Comparison of ENCODE assay signal across 9 cellular contexts in the genomic region with DNA sequence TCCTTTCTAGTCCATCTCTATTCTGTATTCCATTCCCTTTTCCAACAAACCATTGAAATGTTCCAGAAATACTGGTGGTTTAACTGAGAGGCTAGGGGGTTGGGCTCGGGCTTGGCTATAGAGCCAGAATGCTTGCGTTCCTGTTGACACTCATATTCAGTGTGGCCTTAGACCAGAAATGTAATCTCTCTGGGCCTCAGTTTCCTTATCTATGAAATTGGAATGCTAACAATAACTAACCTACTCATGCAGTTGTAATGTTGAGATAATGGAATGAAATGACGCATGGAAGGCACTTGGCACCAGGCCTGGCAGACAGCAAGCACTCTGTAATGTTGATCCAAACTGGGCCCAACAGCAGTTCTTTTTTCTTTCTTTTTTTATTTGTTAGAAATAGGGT. TPM values are rescaled to one million over a fixed set of nuclear protein-coding genes. Genes with fewer than 3 reads are reported as not detected.
A peak's percentile ranks its signal among the peaks of the same experiment; 100 is the strongest.
DNase-seq lines count a peak whose midpoint lies in the region; ATAC-seq and TF ChIP-seq lines count a peak whose summit lies in the region.
"Had no signal": no experiment of that assay in that cellular context is flagged by ENCODE, and none has a peak within 500 bp of the region (broad histone marks: within the 10 kb centered on the region; RNA-seq: fewer than 3 reads in every experiment).

No MANE protein-coding gene starts in this region.

- H3K9me3 ChIP-seq in GM23248 (ENCODE audit: low read depth) (no peaks in the 10 kb centered on the region), skeletal muscle satellite cell (replicated peaks; ENCODE audit: low read length) (no peaks in the 10 kb centered on the region), SJCRH30 (replicated peaks) (no peaks in the 10 kb centered on the region)

- WGBS in GM23248 (ENCODE audit: low coverage in 1 of 2, low lambda C conversion rate in 2 of 2, missing lambda C conversion rate in 2 of 2), 2 experiments, result 0 to 2% methylated on average over 3 of the region's 3 CpGs

- H3K4me3 ChIP-seq in GM23248 (0 out of 2 replicates have a peak overlapping the region, but pooled peaks have one; percentile 2), skeletal muscle satellite cell (ENCODE audit: low read length) (no peak overlapping the region), SJCRH30 (no peak overlapping the region)

- H3K4me1 Mint-ChIP-seq in activated B cell treated with CpG ODN at 0.5 μM for 24 hours, result peaks cover 94% of the 10 kb centered on the region

- no peak overlapping the region for H3K4me3 Mint-ChIP-seq in activated B cell treated with CpG ODN at 0.5 μM for 24 hours

- peak overlapping the region; percentile 98 for H3K27ac Mint-ChIP-seq in activated B cell treated with CpG ODN at 0.5 μM for 24 hours

- peaks cover 77% of the 10 kb centered on the region for H3K36me3 Mint-ChIP-seq in activated B cell treated with CpG ODN at 0.5 μM for 24 hours (ENCODE audit: low read depth)

- no peaks in the 10 kb centered on the region for H3K27me3 ChIP-seq in GM23248 (replicated peaks; ENCODE audit: insufficient read depth)
- H3K27me3 ChIP-seq in skeletal muscle satellite cell (ENCODE audit: control insufficient read depth, insufficient read depth, low read length), result no peaks in the 10 kb centered on the region
- no peaks in the 10 kb centered on the region for H3K27me3 ChIP-seq in SJCRH30

- POLR2A ChIA-PET in activated B cell treated with CpG ODN at 0.5 μM for 24 hours (lab: Charles Lee), result interaction anchor here (5.7 to 22.4 kb wide), 2 partner anchors 9 to 22 kb away, joined by 283 to 763 read pairs; a partner anchor contains a TSS

- H3K9ac ChIP-seq in GM23248 (peak overlapping the region; percentile 57), skeletal muscle satellite cell (ENCODE audit: low read depth, low read length) (peak overlapping the region; percentile 59)

- H3F3A ChIP-seq in GM23248 (ENCODE audit: insufficient read depth), result peaks cover 51% of the 10 kb centered on the region

- H3K4me1 ChIP-seq in GM23248 (ENCODE audit: insufficient read depth) (peaks cover 89% of the 10 kb centered on the region), skeletal muscle satellite cell (ENCODE audit: control insufficient read depth, insufficient read depth, low read length) (peaks cover 78% of the 10 kb centered on the region), SJCRH30 (no peaks in the 10 kb centered on the region)

- H3K9me2 ChIP-seq in GM23248 (ENCODE audit: insufficient read depth), result no peaks in the 10 kb centered on the region

- H3K4me2 ChIP-seq in GM23248 (ENCODE audit: unreplicated experiment) (peak overlapping the region; percentile 69), skeletal muscle satellite cell (ENCODE audit: low read length) (peak overlapping the region; percentile 53)

- intact Hi-C loops in activated B cell treated with CpG ODN at 0.5 μM for 24 hours (cut with micrococcal nuclease), result no loop called here

- H3K27ac ChIP-seq in GM23248, result peak overlapping the region; percentile 86
- no peak overlapping the region for H3K27ac ChIP-seq in SJCRH30

- in situ Hi-C loops in GM23248 (cut with MboI) (no loop called here), G401 (cut with HindIII; ENCODE audit: low sequenced_read_pairs) (no loop called here)

- CTCF ChIA-PET in activated B cell treated with CpG ODN at 0.5 μM for 24 hours (lab: Charles Lee), result no interaction called here

- H3K36me3 ChIP-seq in GM23248 (ENCODE audit: low read depth) (no peaks in the 10 kb centered on the region), skeletal muscle satellite cell (ENCODE audit: insufficient read depth, low read length) (peaks cover 30% of the 10 kb centered on the region), SJCRH30 (no peaks in the 10 kb centered on the region)

- peaks cover 22% of the 10 kb centered on the region for H3K79me2 ChIP-seq in GM23248 (ENCODE audit: insufficient read depth)

- no peaks in the 10 kb centered on the region for H3K27me3 Mint-ChIP-seq in activated B cell treated with CpG ODN at 0.5 μM for 24 hours

- H2AFZ ChIP-seq in GM23248, result no peak overlapping the region

- no peaks in the 10 kb centered on the region for H4K20me1 ChIP-seq in GM23248 (ENCODE audit: insufficient read depth)

- no peak for ATAC-seq in activated B cell treated with CpG ODN at 0.5 μM for 24 hours (ENCODE audit: low read depth)

- no peaks in the 10 kb centered on the region for H3K9me3 Mint-ChIP-seq in activated B cell treated with CpG ODN at 0.5 μM for 24 hours

- DNase-seq in GM23248 (peak; percentile 95), activated B cell treated with CpG ODN at 0.5 μM for 24 hours (no peak), glomerular visceral epithelial cell (ENCODE audit: extremely low spot score) (peak; percentile 78), cerebellar nuclear complex (lab: John Stamatoyannopoulos, UW) (no peak), G401 (ENCODE audit: low spot score) (no peak), NCI-H2107 treated with DMSO at 0.1 percent for 48 hours (lab: John Stamatoyannopoulos, UW; ENCODE audit: unreplicated experiment) (no peak), SJCRH30 (no peak)
- DNase-seq: NCI-H1105 treated with DMSO at 0.1 percent for 48 hours had no signal

- no peak for TF ChIP-seq CTCF in activated B cell treated with CpG ODN at 0.5 μM for 24 hours (IDR thresholded peaks at IDR 0.05)

RNA-seq across cellular contexts. Expression of a gene that starts 26.8 kb away (rescaled TPM):
- 18.0 and 20.9 TPM in 2 replicates for total RNA-seq in GM23248 (2014; rRNA removed; shearing (Covaris generic))
- polyA plus RNA-seq in GM23248 (2016; fragmentation: Nextera tagmentation; extraction: Ambion mirVana), result 7.1 and 8.0 TPM in 2 replicates
- 218 and 225 TPM in 2 replicates for total RNA-seq in activated B cell treated with CpG ODN at 0.5 μM for 24 hours
- total RNA-seq in skeletal muscle satellite cell (2012; rRNA removed), result 23.8 and 35.8 TPM in 2 replicates
- 24.4 and 25.8 TPM in 2 replicates for total RNA-seq in G401 (2014; rRNA removed; shearing (Covaris generic))
- 0.71 and 1.6 TPM in 2 replicates for total RNA-seq in SJCRH30 (2014; rRNA removed; shearing (Covaris generic))

Comparison
In these comparisons a context has a peak if more than half of its experiments do, and no peak if none do; other contexts are left out.
1. DNase-seq: peak in GM23248 (single experiment) and glomerular visceral epithelial cell (single experiment); none in activated B cell treated with CpG ODN at 0.5 μM for 24 hours (single experiment), cerebellar nuclear complex (0 of 2), G401 (single experiment), NCI-H2107 treated with DMSO at 0.1 percent for 48 hours (single experiment) and SJCRH30 (0 of 2).